Comparison of ENCODE assay signal across 13 cellular contexts in genomic region chr9:10396641-10397040, GRCh38.
DNase-seq lines count a peak whose midpoint lies in the region; ATAC-seq and TF ChIP-seq lines count a peak whose summit lies in the region.
"Had no signal": no experiment of that assay in that cellular context is flagged by ENCODE, and none has a peak within 500 bp of the region (broad histone marks: within the 10 kb centered on the region; RNA-seq: fewer than 3 reads in every experiment).

No MANE protein-coding gene starts in this region.

- DNase-seq in HAP-1 (ENCODE audit: low spot score in 2 of 2) (peak; percentile 50 to 83), NCI-H146 treated with DMSO at 0.1 percent for 48 hours (lab: John Stamatoyannopoulos, UW; ENCODE audit: unreplicated experiment) (peak; percentile 93), NCI-H524 (lab: John Stamatoyannopoulos, UW) (peak; percentile 90 to 93), WERI-Rb-1 (peak; percentile 7), SK-N-DZ (ENCODE audit: low spot score) (no peak), left ventricle myocardium superior (no peak), smooth muscle cell (lab: John Stamatoyannopoulos, UW; ENCODE audit: unreplicated experiment) (no peak)
- DNase-seq: DMS79, NCI-H1105, SJCRH30, SW 1271 had no signal

- no peak overlapping the region for H2AFZ ChIP-seq in smooth muscle cell (ENCODE audit: low read depth)

- no peaks in the 10 kb centered on the region for H4K20me1 ChIP-seq in smooth muscle cell (ENCODE audit: low read depth)

- H3K27me3 ChIP-seq in HAP-1 (ENCODE audit: low read depth) (no peaks in the 10 kb centered on the region), WERI-Rb-1 (ENCODE audit: insufficient read depth, low read depth, severe bottlenecking) (no peaks in the 10 kb centered on the region), smooth muscle cell (ENCODE audit: low read depth) (peaks cover 7% of the 10 kb centered on the region)
- H3K27me3 ChIP-seq: SJCRH30 had no signal

- WGBS in smooth muscle cell (ENCODE audit: low lambda C conversion rate) = 81% methylated on average over 2 of the region's 2 CpGs

- H3K79me2 ChIP-seq in smooth muscle cell (ENCODE audit: low read depth) = no peaks in the 10 kb centered on the region

- in situ Hi-C loops in HAP-1 (cut with MboI; ENCODE audit: low sequenced_read_pairs) = no loop called here

- H3K9ac ChIP-seq in smooth muscle cell (ENCODE audit: low read depth) = no peak overlapping the region

- ATAC-seq in left ventricle myocardium superior = no peak

- TF ChIP-seq CTCF in WERI-Rb-1 (IDR thresholded peaks at IDR 0.05; ENCODE audit: low read depth, low read length) (no peak), smooth muscle cell (IDR thresholded peaks at IDR 0.05; ENCODE audit: borderline replicate concordance, insufficient read depth, poor library complexity, severe bottlenecking) (no peak)

- H3K9me3 ChIP-seq in HAP-1 = no peaks in the 10 kb centered on the region
- no peaks in the 10 kb centered on the region for H3K9me3 ChIP-seq in WERI-Rb-1 (ENCODE audit: severe bottlenecking)
- no peaks in the 10 kb centered on the region for H3K9me3 ChIP-seq in smooth muscle cell (replicated peaks; ENCODE audit: low read depth)
- H3K9me3 ChIP-seq: SJCRH30 had no signal

- H3K27ac ChIP-seq in WERI-Rb-1 = no peak overlapping the region
- no peak overlapping the region for H3K27ac ChIP-seq in smooth muscle cell (ENCODE audit: low read depth)
- H3K27ac ChIP-seq: C4-2B, RWPE1, SJCRH30 had no signal

- H3K36me3 ChIP-seq in HAP-1 (replicated peaks) (no peaks in the 10 kb centered on the region), WERI-Rb-1 (no peaks in the 10 kb centered on the region), smooth muscle cell (ENCODE audit: low read depth) (no peaks in the 10 kb centered on the region)
- H3K36me3 ChIP-seq: SJCRH30 had no signal

- no peaks in the 10 kb centered on the region for H3F3A ChIP-seq in smooth muscle cell (ENCODE audit: low read depth)

- peaks cover 3% of the 10 kb centered on the region; the same call in 1 of the 2 replicates for H3K4me1 ChIP-seq in HAP-1
- no peaks in the 10 kb centered on the region for H3K4me1 ChIP-seq in smooth muscle cell (ENCODE audit: low read depth)
- H3K4me1 ChIP-seq: SJCRH30 had no signal

- no peak overlapping the region for H3K4me2 ChIP-seq in smooth muscle cell

- intact Hi-C loops in left ventricle myocardium superior (cut with micrococcal nuclease) = no loop called here

- H3K4me3 ChIP-seq in HAP-1 (no peak overlapping the region), WERI-Rb-1 (ENCODE audit: low read depth, low read length) (no peak overlapping the region), smooth muscle cell (no peak overlapping the region)
- H3K4me3 ChIP-seq: SJCRH30 had no signal

Comparison
In these comparisons a context has a peak if more than half of its experiments do, and no peak if none do; other contexts are left out.
1. DNase-seq: peak in HAP-1 (2 of 2), NCI-H146 treated with DMSO at 0.1 percent for 48 hours (single experiment), NCI-H524 (2 of 2) and WERI-Rb-1 (single experiment); none in SK-N-DZ (single experiment), left ventricle myocardium superior (single experiment) and smooth muscle cell (single experiment).